Comparison of ENCODE assay signal across 35 cellular contexts in genomic region chr11:106420048-106420665, GRCh38.
DNase-seq lines count a peak whose midpoint lies in the region; ATAC-seq, FAIRE-seq and TF ChIP-seq lines count a peak whose summit lies in the region.
"Had no signal": no experiment of that assay in that cellular context is flagged by ENCODE, and none has a peak within 500 bp of the region (broad histone marks: within the 10 kb centered on the region; RNA-seq: fewer than 3 reads in every experiment).

No MANE protein-coding gene starts in this region.

- H4K91ac ChIP-seq in H1 (replicated peaks; ENCODE audit: insufficient read length, low read length) (no peak overlapping the region), mesenchymal stem cell (ENCODE audit: low read length) (no peak overlapping the region)

- no peak overlapping the region for H3K9ac ChIP-seq in H1 (replicated peaks in 1 of 4; ENCODE audit: extremely low read depth in 1 of 4, low read depth in 3 of 4, low read length in 3 of 4)
- H3K9ac ChIP-seq in mesenchymal stem cell (ENCODE audit: low read length): peak overlapping the region; percentile 4

- peak overlapping the region; percentile 73 for H3K27ac Mint-ChIP-seq in HFFc6
- H3K27ac Mint-ChIP-seq: activated CD4-positive, alpha-beta T cell treated with anti-CD3 and anti-CD28 coated beads for 36 hours; activated naive CD4-positive, alpha-beta T cell treated with anti-CD3 and anti-CD28 coated beads, Interleukin-2, amount 50 U/mL, for 72 hours; activated T-helper 2 cell treated with anti-CD3 and anti-CD28 coated beads, Interferon-gamma antibody, Interleukin-2, Interleukin-4, amounts not matched to agents 10 μg/mL and 5 μg/mL and 100 μg/mL, durations not matched to agents 14 hours and 24 hours and 36 hours; CD8-positive, alpha-beta T cell; endodermal cell; H9; nephron progenitor cell had no signal

- no peak overlapping the region for H3K4me3 Mint-ChIP-seq in HFFc6
- H3K4me3 Mint-ChIP-seq: activated CD4-positive, alpha-beta T cell treated with anti-CD3 and anti-CD28 coated beads for 36 hours; CD8-positive, alpha-beta T cell; endodermal cell; H9; nephron progenitor cell had no signal

- H3K18ac ChIP-seq in H1 (ENCODE audit: extremely low read depth, low read length): no peak overlapping the region
- no peak overlapping the region for H3K18ac ChIP-seq in mesenchymal stem cell (ENCODE audit: low read depth in 1 of 2, low read length in 2 of 2)

- H3K27ac ChIP-seq in A549 (no peak overlapping the region), H1 (ENCODE audit: low read depth, low read length) (no peak overlapping the region), mesenchymal stem cell (ENCODE audit: low read length, poor library complexity, severe bottlenecking) (no peak overlapping the region), adrenal gland (no peak overlapping the region)
- H3K27ac ChIP-seq: vagina, VCaP had no signal

- CTCF ChIA-PET in A549 (lab: Yijun Ruan, JAX) (no interaction called here), H1 (lab: Charles Lee; ENCODE audit: partially characterized antibody) (no interaction called here)

- H3K14ac ChIP-seq in H1 (ENCODE audit: insufficient read length) (no peak overlapping the region), mesenchymal stem cell (ENCODE audit: low read length in 2 of 2) (no peak overlapping the region)

- H2BK120ac ChIP-seq in H1 (replicated peaks; ENCODE audit: low read depth, low read length): no peak overlapping the region
- H2BK120ac ChIP-seq in mesenchymal stem cell (ENCODE audit: low read depth, low read length): no peak overlapping the region

- TF ChIP-seq RAD21 in A549 (conservative IDR thresholded peaks at IDR 0.05 in 1 of 2, IDR thresholded peaks at IDR 0.05 in 1 of 2): no peak
- no peak for TF ChIP-seq RAD21 in H1 (IDR thresholded peaks at IDR 0.05 in 1 of 2, conservative IDR thresholded peaks at IDR 0.05 in 1 of 2; ENCODE audit: low read depth in 2 of 2, low read length in 2 of 2)

- H3K79me2 ChIP-seq in H1 (ENCODE audit: control insufficient read depth in 1 of 2, insufficient read depth in 2 of 2, low read length in 2 of 2): no peaks in the 10 kb centered on the region

- no peak for ATAC-seq in A549
- ATAC-seq: activated CD4-positive, alpha-beta T cell treated with anti-CD3 and anti-CD28 coated beads for 36 hours; activated naive CD4-positive, alpha-beta T cell treated with anti-CD3 and anti-CD28 coated beads, Interleukin-2, amount 50 U/mL, for 72 hours; CD8-positive, alpha-beta T cell had no signal

- H3K36me3 Mint-ChIP-seq in HFFc6 (ENCODE audit: low read depth): no peaks in the 10 kb centered on the region
- H3K36me3 Mint-ChIP-seq: activated naive CD4-positive, alpha-beta T cell treated with anti-CD3 and anti-CD28 coated beads, Interleukin-2, amount 50 U/mL, for 72 hours; CD8-positive, alpha-beta T cell had no signal

- H3K4me3 ChIP-seq in A549: no peak overlapping the region
- H3K4me3 ChIP-seq in H1 (ENCODE audit: extremely low read depth in 1 of 4, insufficient read depth in 2 of 4, low read depth in 3 of 4, low read length in 4 of 4): no peak overlapping the region
- no peak overlapping the region for H3K4me3 ChIP-seq in mesenchymal stem cell (ENCODE audit: insufficient read depth in 1 of 2, low read depth in 1 of 2, low read length in 2 of 2)
- no peak overlapping the region for H3K4me3 ChIP-seq in adrenal gland
- H3K4me3 ChIP-seq: lung, smooth muscle cell, testis, vagina had no signal

- H4K5ac ChIP-seq in H1 (ENCODE audit: insufficient read length, low read depth, low read length): no peak overlapping the region

- no peak for TF ChIP-seq POLR2A in A549 (IDR thresholded peaks at IDR 0.05; ENCODE audit: low read length)
- TF ChIP-seq POLR2A in H1 (IDR thresholded peaks at IDR 0.05; ENCODE audit: control extremely low read depth in 1 of 2, low read depth in 2 of 2, low read length in 2 of 2): no peak
- TF ChIP-seq POLR2A in adrenal gland (IDR thresholded peaks at IDR 0.05): no peak

- TF ChIP-seq CTCF in A549 (IDR thresholded peaks at IDR 0.05) (no peak), HFFc6 (IDR thresholded peaks at IDR 0.05) (no peak), H1 (IDR thresholded peaks at IDR 0.05; ENCODE audit: control extremely low read depth in 1 of 3, insufficient read depth in 1 of 3, low read depth in 1 of 3, low read length in 3 of 3) (no peak), adrenal gland (IDR thresholded peaks at IDR 0.05) (no peak)

- H3K27me3 ChIP-seq in H1 (replicated peaks in 1 of 4; ENCODE audit: control insufficient read depth in 3 of 4, extremely low read depth in 1 of 4, insufficient read depth in 3 of 4, low read length in 3 of 4) (no peaks in the 10 kb centered on the region), mesenchymal stem cell (ENCODE audit: control insufficient read depth in 1 of 2, insufficient read depth in 1 of 2, low read length in 2 of 2) (no peaks in the 10 kb centered on the region), adrenal gland (no peaks in the 10 kb centered on the region)
- H3K27me3 ChIP-seq: testis, vagina had no signal

- H2AK5ac ChIP-seq in H1 (ENCODE audit: low read depth, low read length): no peak overlapping the region
- no peak overlapping the region for H2AK5ac ChIP-seq in mesenchymal stem cell (ENCODE audit: low read length, severe bottlenecking)

- H3K4me1 ChIP-seq in A549: 0 out of 3 replicates have a peak, but pooled peaks cover 3% of the 10 kb centered on the region
- H3K4me1 ChIP-seq in H1 (replicated peaks in 1 of 4; ENCODE audit: control insufficient read depth in 3 of 4, insufficient read depth in 4 of 4, low read length in 3 of 4): peaks cover 0 to 3% (median 0%) of the 10 kb centered on the region in 4 experiments; a peak in 1 of 7 replicates
- peaks cover 1% of the 10 kb centered on the region for H3K4me1 ChIP-seq in mesenchymal stem cell (ENCODE audit: control insufficient read depth, insufficient read depth, low read depth, low read length)
- no peaks in the 10 kb centered on the region for H3K4me1 ChIP-seq in adrenal gland (replicated peaks in 1 of 2)
- H3K4me1 ChIP-seq: vagina had no signal

- H2AFZ ChIP-seq in H1 (ENCODE audit: low read length) (no peak overlapping the region), mesenchymal stem cell (ENCODE audit: low read depth, low read length) (no peak overlapping the region)

- no peak overlapping the region for H2BK12ac ChIP-seq in H1 (ENCODE audit: low read depth, low read length)
- H2BK12ac ChIP-seq in mesenchymal stem cell (ENCODE audit: low read length in 2 of 2): no peak overlapping the region

- H3K79me1 ChIP-seq in H1 (ENCODE audit: low read depth, low read length) (no peaks in the 10 kb centered on the region), mesenchymal stem cell (replicated peaks; ENCODE audit: low read length, poor library complexity, severe bottlenecking) (no peaks in the 10 kb centered on the region)

- peaks cover 50% of the 10 kb centered on the region for H3K4me1 Mint-ChIP-seq in HFFc6 (ENCODE audit: low read depth)
- H3K4me1 Mint-ChIP-seq: activated CD4-positive, alpha-beta T cell treated with anti-CD3 and anti-CD28 coated beads for 36 hours; endodermal cell; nephron progenitor cell had no signal

- H3K9me3 ChIP-seq in A549 (no peaks in the 10 kb centered on the region), H1 (ENCODE audit: insufficient read depth in 2 of 2, low read depth in 1 of 2, low read length in 1 of 2) (no peaks in the 10 kb centered on the region), mesenchymal stem cell (ENCODE audit: control insufficient read depth, low read length) (no peaks in the 10 kb centered on the region), adrenal gland (replicated peaks in 1 of 3) (no peaks in the 10 kb centered on the region)
- H3K9me3 ChIP-seq: testis, vagina had no signal

- H4K20me1 ChIP-seq in H1 (replicated peaks in 1 of 2; ENCODE audit: control insufficient read depth in 1 of 2, insufficient read depth in 2 of 2, low read length in 2 of 2): no peaks in the 10 kb centered on the region

- DNase-seq in A549 (ENCODE audit: low read depth in 1 of 2, low spot score in 1 of 2) (no peak), HFFc6 (no peak), H1 (ENCODE audit: low read depth in 1 of 2, low spot score in 2 of 2) (no peak), mesenchymal stem cell (no peak), AG08395 (ENCODE audit: low spot score) (no peak), hypothalamus (lab: John Stamatoyannopoulos, UW) (no peak), adrenal gland (no peak)
- no peak for DNase-seq in stimulated activated CD4-positive, alpha-beta T cell treated with anti-CD3 and anti-CD28 coated beads, Interleukin-15, amount 100 ng/mL, for 24 hours
- DNase-seq: activated CD4-positive, alpha-beta T cell treated with anti-CD3 and anti-CD28 coated beads for 36 hours; AML-193; aorta; CD8-positive, alpha-beta T cell; dermis blood vessel endothelial cell; EL; endodermal cell; H9; left cardiac atrium; MV-4-11; NCI-H146; NCI-H2107; NCI-H345; NCI-H69; nephron progenitor cell; retina; SHP77; stimulated activated CD4-positive, alpha-beta T cell treated with anti-CD3 and anti-CD28 coated beads, Interleukin-1b, Interleukin-23, amount 100 ng/mL, for 48 hours; stimulated activated naive CD4-positive, alpha-beta T cell treated with Interleukin-2 at 50 U/mL for 16 hours; SW 1271; testis had no signal

- no peak overlapping the region for H2BK5ac ChIP-seq in H1 (ENCODE audit: low read depth, low read length)
- no peak overlapping the region for H2BK5ac ChIP-seq in mesenchymal stem cell (ENCODE audit: low read depth, low read length, poor library complexity, severe bottlenecking)

- H3K36me3 ChIP-seq in H1 (ENCODE audit: control insufficient read depth in 2 of 4, insufficient read depth in 4 of 4, low read length in 3 of 4) (no peaks in the 10 kb centered on the region), mesenchymal stem cell (ENCODE audit: control insufficient read depth in 1 of 2, insufficient read depth in 2 of 2, low read depth in 1 of 2, low read length in 2 of 2) (no peaks in the 10 kb centered on the region), adrenal gland (replicated peaks in 1 of 2) (no peaks in the 10 kb centered on the region)
- H3K36me3 ChIP-seq: vagina had no signal

- no peaks in the 10 kb centered on the region for H3K9me3 Mint-ChIP-seq in HFFc6
- H3K9me3 Mint-ChIP-seq: endodermal cell, H9, nephron progenitor cell had no signal

- no peak for FAIRE-seq in A549 (lab: Jason Lieb, UNC)
- no peak for FAIRE-seq in H1 (lab: Jason Lieb, UNC)

- POLR2A ChIA-PET in A549 (lab: Yijun Ruan, JAX): no interaction called here
- POLR2A ChIA-PET in H1 (lab: Charles Lee; ENCODE audit: partially characterized antibody): no interaction called here

- H3K27me3 Mint-ChIP-seq in HFFc6 (ENCODE audit: insufficient read depth): no peaks in the 10 kb centered on the region
- H3K27me3 Mint-ChIP-seq: activated CD4-positive, alpha-beta T cell treated with anti-CD3 and anti-CD28 coated beads for 36 hours had no signal

- H2BK15ac ChIP-seq in H1 (ENCODE audit: low read length) (no peak overlapping the region), mesenchymal stem cell (ENCODE audit: low read depth, poor library complexity, severe bottlenecking) (no peak overlapping the region)

- H3K4me2 ChIP-seq in A549: no peak overlapping the region
- no peak overlapping the region for H3K4me2 ChIP-seq in H1 (ENCODE audit: insufficient read depth in 1 of 2, low read depth in 2 of 2, low read length in 2 of 2)
- H3K4me2 ChIP-seq in mesenchymal stem cell (ENCODE audit: low read length, poor library complexity, severe bottlenecking): no peak overlapping the region
- H3K4me2 ChIP-seq: smooth muscle cell had no signal

- H3K56ac ChIP-seq in H1 (replicated peaks; ENCODE audit: insufficient read length, low read depth, low read length): no peak overlapping the region

- WGBS in A549 (ENCODE audit: missing lambda C conversion rate): 53% methylated on average over 2 of the region's 2 CpGs
- 88% methylated on average over 2 of the region's 2 CpGs; no CpG with 5 or more reads in 1 of the 2 experiments for WGBS in H1 (ENCODE audit: extremely low coverage in 1 of 2, insufficient coverage in 1 of 2, insufficient read length in 1 of 2, insufficient replicate concordance in 2 of 2, low coverage in 1 of 2, low lambda C conversion rate in 2 of 2, missing lambda C conversion rate in 1 of 2), 2 experiments
- WGBS in mesenchymal stem cell: 100% methylated on average over 1 of the region's 2 CpGs
- 50 to 72% (median 61%) methylated on average over 2 of the region's 2 CpGs for WGBS in adrenal gland, 4 donors

- H3K23ac ChIP-seq in H1 (ENCODE audit: insufficient read length) (no peak overlapping the region), mesenchymal stem cell (ENCODE audit: low read length in 2 of 2) (no peak overlapping the region)

- H2BK20ac ChIP-seq in H1 (ENCODE audit: low read length): no peak overlapping the region

- intact Hi-C loops in adrenal gland (cut with DNase I): no loop called here

- H4K8ac ChIP-seq in H1 (ENCODE audit: extremely low read depth, insufficient read depth, low read length): no peak overlapping the region
- no peak overlapping the region for H4K8ac ChIP-seq in mesenchymal stem cell (ENCODE audit: low read length)

- TF ChIP-seq EP300 in A549 (IDR thresholded peaks at IDR 0.05) (no peak), H1 (IDR thresholded peaks at IDR 0.05; ENCODE audit: borderline replicate concordance in 1 of 2, low read depth in 2 of 2, low read length in 2 of 2) (no peak)

- H3K4ac ChIP-seq in H1 (replicated peaks; ENCODE audit: insufficient read length, low read depth, low read length) (no peak overlapping the region), mesenchymal stem cell (ENCODE audit: low read depth in 1 of 2, low read length in 2 of 2) (no peak overlapping the region)

- H3K23me2 ChIP-seq in H1 (ENCODE audit: low read depth, low read length): 0 out of 2 replicates have a peak, but pooled peaks cover 1% of the 10 kb centered on the region

Comparison
In these comparisons a context has a peak if more than half of its experiments do, and no peak if none do; other contexts are left out.
1. Of the 18 proteins assayed by ChIP-seq in both H1 and A549: peak only in H1: none; only in A549: none; in both: MAFK; in neither: 17.